ENCODE assay signal across 8 cellular contexts in the genomic region with DNA sequence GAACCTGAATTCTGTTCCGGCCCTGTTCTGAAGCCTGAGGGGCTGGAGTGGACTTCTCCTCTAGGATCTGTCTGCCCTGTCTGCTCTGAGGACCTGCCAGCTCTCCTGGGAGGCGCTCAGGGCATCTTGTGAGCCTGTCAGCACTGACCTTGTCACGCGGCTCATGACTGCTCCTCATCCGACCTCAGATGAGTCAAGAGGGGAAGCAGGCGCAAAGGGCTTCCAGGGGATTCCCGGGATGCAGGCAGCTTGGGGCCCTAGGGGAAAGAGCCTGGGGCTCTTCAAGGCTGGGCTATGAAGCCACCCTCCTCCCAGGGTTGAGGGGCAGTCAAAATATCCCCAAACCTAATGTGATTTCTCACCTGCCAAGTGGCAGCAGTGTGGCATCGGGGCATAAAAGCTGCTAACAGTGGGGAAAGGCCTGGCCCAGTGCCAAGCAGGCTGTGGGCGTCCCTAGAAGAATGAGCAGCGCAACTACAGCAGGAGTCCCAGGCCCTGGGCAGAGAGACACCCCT. TPM values are rescaled to one million over a fixed set of nuclear protein-coding genes. Genes with fewer than 3 reads are reported as not detected.
DNase-seq lines count a peak whose midpoint lies in the region; ATAC-seq and TF ChIP-seq lines count a peak whose summit lies in the region.

No MANE protein-coding gene starts in this region.

- POLR2A ChIA-PET in PC-3 (lab: Charles Lee; ENCODE audit: unreplicated experiment): interaction anchor here (0.6 kb wide), 1 partner anchor 8 kb away, joined by 5 read pairs; no protein-coding TSS in a partner anchor

- no peak overlapping the region for H3K4me2 ChIP-seq in PC-3 (ENCODE audit: low read length)

- no peaks in the 10 kb centered on the region for H3K79me2 ChIP-seq in PC-3 (ENCODE audit: low read length)

- no peaks in the 10 kb centered on the region for H3F3A ChIP-seq in PC-3 (ENCODE audit: low read length, unreplicated experiment)

- peak; percentile 87 for ATAC-seq in PC-3

- peak; percentile 14 for TF ChIP-seq POLR2A in GM10847 (IDR thresholded peaks at IDR 0.05; ENCODE audit: extremely low read depth, insufficient read length)

- H3K27ac ChIP-seq in PC-3 (ENCODE audit: low read length): no peak overlapping the region

- H3K9me2 ChIP-seq in PC-3 (replicated peaks; ENCODE audit: low read length): no peaks in the 10 kb centered on the region

- no peak for TF ChIP-seq CTCF in HFFc6 (IDR thresholded peaks at IDR 0.05)
- TF ChIP-seq CTCF in PC-3 (conservative IDR thresholded peaks at IDR 0.05; ENCODE audit: low read depth, low read length): no peak
- no peak for TF ChIP-seq CTCF in foreskin fibroblast (IDR thresholded peaks at IDR 0.05; ENCODE audit: low read depth, low read length)

- no peak overlapping the region for H2AFZ ChIP-seq in PC-3 (ENCODE audit: low read length)

- CTCF ChIA-PET in PC-3 (lab: Charles Lee): no interaction called here

- H3K9me3 ChIP-seq in PC-3 (ENCODE audit: low read length) (no peaks in the 10 kb centered on the region), HAP-1 (no peaks in the 10 kb centered on the region)

- peaks cover 3% of the 10 kb centered on the region for H3K27me3 Mint-ChIP-seq in HFFc6 (ENCODE audit: insufficient read depth)
- H3K27me3 Mint-ChIP-seq in activated T-helper 2 cell treated with anti-CD3 and anti-CD28 coated beads, Interferon-gamma antibody, Interleukin-2, Interleukin-4, amounts not matched to agents 10 μg/mL and 5 μg/mL and 100 μg/mL, durations not matched to agents 14 hours and 24 hours and 36 hours (ENCODE audit: low read depth): no peaks in the 10 kb centered on the region

- no peak overlapping the region for H3K9ac ChIP-seq in PC-3 (ENCODE audit: low read length)

- H3K4me1 Mint-ChIP-seq in HFFc6 (ENCODE audit: low read depth): peaks cover 34% of the 10 kb centered on the region
- H3K4me1 Mint-ChIP-seq in activated T-helper 2 cell treated with anti-CD3 and anti-CD28 coated beads, Interferon-gamma antibody, Interleukin-2, Interleukin-4, amounts not matched to agents 10 μg/mL and 5 μg/mL and 100 μg/mL, durations not matched to agents 14 hours and 24 hours and 36 hours (ENCODE audit: low read depth): peaks cover 28% of the 10 kb centered on the region

- no peaks in the 10 kb centered on the region for H4K20me1 ChIP-seq in PC-3 (ENCODE audit: low read length)

- H3K27me3 ChIP-seq in PC-3 (ENCODE audit: low read length): no peaks in the 10 kb centered on the region
- H3K27me3 ChIP-seq in HAP-1 (ENCODE audit: low read depth): no peaks in the 10 kb centered on the region

- peak overlapping the region; percentile 43 for H3K4me3 Mint-ChIP-seq in HFFc6
- peak overlapping the region; percentile 59 for H3K4me3 Mint-ChIP-seq in activated T-helper 2 cell treated with anti-CD3 and anti-CD28 coated beads, Interferon-gamma antibody, Interleukin-2, Interleukin-4, amounts not matched to agents 10 μg/mL and 5 μg/mL and 100 μg/mL, durations not matched to agents 14 hours and 24 hours and 36 hours (ENCODE audit: low read depth)

- H3K36me3 Mint-ChIP-seq in HFFc6 (ENCODE audit: low read depth): no peaks in the 10 kb centered on the region
- no peaks in the 10 kb centered on the region for H3K36me3 Mint-ChIP-seq in activated T-helper 2 cell treated with anti-CD3 and anti-CD28 coated beads, Interferon-gamma antibody, Interleukin-2, Interleukin-4, amounts not matched to agents 10 μg/mL and 5 μg/mL and 100 μg/mL, durations not matched to agents 14 hours and 24 hours and 36 hours (ENCODE audit: low read depth)

- in situ Hi-C loops in HAP-1 (cut with MboI; ENCODE audit: low sequenced_read_pairs): no loop called here

- peak; percentile 85 for DNase-seq in HFFc6
- peak; percentile 56 for DNase-seq in PC-3
- DNase-seq in activated T-helper 2 cell treated with anti-CD3 and anti-CD28 coated beads, Interferon-gamma antibody, Interleukin-2, Interleukin-4, amounts not matched to agents 10 μg/mL and 5 μg/mL and 100 μg/mL, durations not matched to agents 14 hours and 24 hours and 36 hours (ENCODE audit: low spot score): no peak
- DNase-seq in foreskin fibroblast: peak; percentile 90 to 91
- DNase-seq in retina: peak; percentile 66
- no peak for DNase-seq in HAP-1 (ENCODE audit: low spot score in 2 of 2)
- no peak for DNase-seq in NCI-H1436 treated with DMSO at 0.1 percent for 48 hours (lab: John Stamatoyannopoulos, UW)

- H3K4me3 ChIP-seq in PC-3 (ENCODE audit: low read length): no peak overlapping the region
- no peak overlapping the region for H3K4me3 ChIP-seq in foreskin fibroblast (ENCODE audit: low read depth in 1 of 2, low read length in 2 of 2)
- no peak overlapping the region for H3K4me3 ChIP-seq in HAP-1

- no TSS peak for BruUV-seq in PC-3 (replicated peaks; lab: Mats Ljungman, UMichigan)

- peak overlapping the region; percentile 80 for H3K27ac Mint-ChIP-seq in HFFc6
- H3K27ac Mint-ChIP-seq in activated T-helper 2 cell treated with anti-CD3 and anti-CD28 coated beads, Interferon-gamma antibody, Interleukin-2, Interleukin-4, amounts not matched to agents 10 μg/mL and 5 μg/mL and 100 μg/mL, durations not matched to agents 14 hours and 24 hours and 36 hours: peak overlapping the region; percentile 90

- no peaks in the 10 kb centered on the region for H3K9me3 Mint-ChIP-seq in HFFc6
- no peaks in the 10 kb centered on the region for H3K9me3 Mint-ChIP-seq in activated T-helper 2 cell treated with anti-CD3 and anti-CD28 coated beads, Interferon-gamma antibody, Interleukin-2, Interleukin-4, amounts not matched to agents 10 μg/mL and 5 μg/mL and 100 μg/mL, durations not matched to agents 14 hours and 24 hours and 36 hours

- H3K4me1 ChIP-seq in PC-3 (ENCODE audit: insufficient read depth, low read length) (peaks cover 10% of the 10 kb centered on the region), HAP-1 (no peaks in the 10 kb centered on the region)

- intact Hi-C loops in PC-3 (cut with micrococcal nuclease): no loop called here
- intact Hi-C loops in activated T-helper 2 cell treated with anti-CD3 and anti-CD28 coated beads, Interferon-gamma antibody, Interleukin-2, Interleukin-4, amounts not matched to agents 10 μg/mL and 5 μg/mL and 100 μg/mL, durations not matched to agents 14 hours and 24 hours and 36 hours (cut with micrococcal nuclease): loop anchor here (1.0 kb wide), 1 partner anchor 8 kb away; no protein-coding TSS in a partner anchor

- H3K36me3 ChIP-seq in PC-3 (ENCODE audit: low read depth, low read length) (no peaks in the 10 kb centered on the region), HAP-1 (replicated peaks) (no peaks in the 10 kb centered on the region)

RNA-seq across cellular contexts. Expression of a gene that starts 27.6 kb away (rescaled TPM):
- 1 to 10 TPM; 1.3 to 2.4 (median 1.9) TPM for total RNA-seq in HFFc6 (2021; fragmentation: NEBNext Ultra II Directional; extraction: Animal tissue kit (Norgen Biotek cat#: 25700))
- total RNA-seq in PC-3 (2014; rRNA removed): 5.8 and 8.9 TPM in 2 replicates
- 2.2 and 2.5 TPM in 2 replicates for total RNA-seq in activated T-helper 2 cell treated with anti-CD3 and anti-CD28 coated beads, Interferon-gamma antibody, Interleukin-2, Interleukin-4, amounts not matched to agents 10 μg/mL and 5 μg/mL and 100 μg/mL, durations not matched to agents 14 hours and 24 hours and 36 hours

RNA-seq across cellular contexts. Expression of a gene that starts 42.3 kb away (rescaled TPM):
- 10 to 100 TPM; 23.0 to 28.3 (median 25.4) TPM for total RNA-seq in HFFc6 (2021; fragmentation: NEBNext Ultra II Directional; extraction: Animal tissue kit (Norgen Biotek cat#: 25700))
- total RNA-seq in PC-3 (2014; rRNA removed): 3.7 and 4.3 TPM in 2 replicates
- 15.3 and 17.0 TPM in 2 replicates for total RNA-seq in activated T-helper 2 cell treated with anti-CD3 and anti-CD28 coated beads, Interferon-gamma antibody, Interleukin-2, Interleukin-4, amounts not matched to agents 10 μg/mL and 5 μg/mL and 100 μg/mL, durations not matched to agents 14 hours and 24 hours and 36 hours

RNA-seq across cellular contexts. Expression of a gene that starts 58.6 kb away (rescaled TPM):
- 10 to 100 TPM in 1 of 6 experiments, 1 to 10 TPM in 5; 4.0 to 10.7 (median 8.4) TPM for total RNA-seq in HFFc6 (2021; fragmentation: NEBNext Ultra II Directional; extraction: Animal tissue kit (Norgen Biotek cat#: 25700))
- total RNA-seq in PC-3 (2014; rRNA removed): 43.5 and 45.3 TPM in 2 replicates
- 28.1 and 29.2 TPM in 2 replicates for total RNA-seq in activated T-helper 2 cell treated with anti-CD3 and anti-CD28 coated beads, Interferon-gamma antibody, Interleukin-2, Interleukin-4, amounts not matched to agents 10 μg/mL and 5 μg/mL and 100 μg/mL, durations not matched to agents 14 hours and 24 hours and 36 hours

Comparison
In these comparisons a context has a peak if more than half of its experiments do, and no peak if none do; other contexts are left out.
1. DNase-seq: peak in HFFc6 (single experiment), PC-3 (single experiment), foreskin fibroblast (2 of 2) and retina (single experiment); none in activated T-helper 2 cell treated with anti-CD3 and anti-CD28 coated beads, Interferon-gamma antibody, Interleukin-2, Interleukin-4, amounts not matched to agents 10 μg/mL and 5 μg/mL and 100 μg/mL, durations not matched to agents 14 hours and 24 hours and 36 hours (single experiment), HAP-1 (0 of 2) and NCI-H1436 treated with DMSO at 0.1 percent for 48 hours (single experiment).